8 cellular contexts compared by ENCODE assay signal in the genomic region with DNA sequence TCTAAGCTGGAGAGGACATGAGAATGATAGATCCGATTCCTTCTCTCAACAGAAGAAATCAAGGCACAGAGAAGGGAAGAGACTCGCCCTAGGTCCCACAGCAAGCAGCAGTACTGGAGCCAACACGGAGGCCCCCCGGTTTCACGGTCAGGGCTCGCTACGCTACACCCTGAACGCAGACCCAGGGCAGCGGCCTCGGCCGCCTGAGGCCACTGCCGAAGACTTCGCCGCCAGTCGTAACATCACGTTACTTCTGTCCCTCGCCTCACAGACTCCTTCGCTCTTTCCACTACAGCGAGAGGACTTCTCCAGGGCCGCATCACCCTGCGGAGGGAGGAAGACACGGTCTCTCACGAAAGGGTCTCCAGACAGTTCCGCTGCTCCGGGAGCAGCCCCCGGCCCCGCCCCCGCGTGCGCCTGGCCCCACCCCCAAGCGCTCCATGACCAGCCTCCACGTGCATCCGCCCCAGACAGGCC. TPM values are rescaled to one million over a fixed set of nuclear protein-coding genes. Genes with fewer than 3 reads are reported as not detected.
DNase-seq lines count a peak whose midpoint lies in the region; ATAC-seq and TF ChIP-seq lines count a peak whose summit lies in the region.

No MANE protein-coding gene starts in this region.

- no peak for TF ChIP-seq CTCF in WTC11 (IDR thresholded peaks at IDR 0.05)

- H3K36me3 Mint-ChIP-seq in WTC11: no peaks in the 10 kb centered on the region

- H3K4me3 Mint-ChIP-seq in WTC11: peak overlapping the region; percentile 87
- peak overlapping the region; percentile 98 for H3K4me3 Mint-ChIP-seq in stimulated activated naive CD8-positive, alpha-beta T cell treated with anti-CD3 and anti-CD28 coated beads, Interleukin-15, amount 100 ng/mL, for 72 hours

- POLR2A ChIA-PET in WTC11 (lab: Charles Lee): interaction anchor here (0.5 to 1.4 kb wide), 3 partner anchors 14 to 133 kb away, joined by 3 read pairs; a partner anchor contains a TSS

- CTCF ChIA-PET in WTC11 (lab: Charles Lee): interaction anchor here (0.7 to 1.5 kb wide), 3 partner anchors 22 to 412 kb away, joined by 3 to 8 read pairs (median 3); no protein-coding TSS in a partner anchor

- no peak overlapping the region for H3K27ac Mint-ChIP-seq in WTC11
- peak overlapping the region; percentile 98 to 99 for H3K27ac Mint-ChIP-seq in stimulated activated naive CD8-positive, alpha-beta T cell treated with anti-CD3 and anti-CD28 coated beads, Interleukin-15, amount 100 ng/mL, for 72 hours

- no peaks in the 10 kb centered on the region for H3K9me3 Mint-ChIP-seq in WTC11
- H3K9me3 Mint-ChIP-seq in stimulated activated naive CD8-positive, alpha-beta T cell treated with anti-CD3 and anti-CD28 coated beads, Interleukin-15, amount 100 ng/mL, for 72 hours: no peaks in the 10 kb centered on the region

- peaks cover 20% of the 10 kb centered on the region for H3K27me3 Mint-ChIP-seq in WTC11 (ENCODE audit: low read depth)
- peaks cover 26% of the 10 kb centered on the region for H3K27me3 Mint-ChIP-seq in stimulated activated naive CD8-positive, alpha-beta T cell treated with anti-CD3 and anti-CD28 coated beads, Interleukin-15, amount 100 ng/mL, for 72 hours

- peak overlapping the region; percentile 58 for H3K4me3 ChIP-seq in iPS-11a (ENCODE audit: low read depth, low read length)

- H3K4me1 Mint-ChIP-seq in WTC11: peaks cover 15% of the 10 kb centered on the region
- peaks cover 10% of the 10 kb centered on the region for H3K4me1 Mint-ChIP-seq in stimulated activated naive CD8-positive, alpha-beta T cell treated with anti-CD3 and anti-CD28 coated beads, Interleukin-15, amount 100 ng/mL, for 72 hours

- peak; percentile 8 for ATAC-seq in GM18858 (IDR thresholded peaks at IDR 0.05; ENCODE audit: unreplicated experiment)
- ATAC-seq in HG02884 (IDR thresholded peaks at IDR 0.05; ENCODE audit: unreplicated experiment): peak; percentile 7
- peak; percentile 19 for ATAC-seq in WTC11
- ATAC-seq in stimulated activated naive CD8-positive, alpha-beta T cell treated with anti-CD3 and anti-CD28 coated beads, Interleukin-15, amount 100 ng/mL, for 72 hours: peak; percentile 35

- DNase-seq in WTC11 (ENCODE audit: low spot score) (no peak), HK-2 (ENCODE audit: unreplicated experiment) (no peak), NCI-H2029 (lab: John Stamatoyannopoulos, UW) (no peak)
- DNase-seq in stimulated activated naive CD8-positive, alpha-beta T cell treated with anti-CD3 and anti-CD28 coated beads, Interleukin-15, amount 100 ng/mL, for 72 hours: no peak
- no peak for DNase-seq in stimulated activated CD4-positive, alpha-beta T cell treated with anti-CD3 and anti-CD28 coated beads, Interleukin-4, amount 100 ng/mL, for 1 hour

TF ChIP-seq in WTC11, 78 proteins besides CTCF, POLR2A, EP300 and RAD21 (continues in another document):
- TF ChIP-seq JAZF1 (CRISPR knock-in tag; IDR thresholded peaks at IDR 0.05): no peak
- TF ChIP-seq, protein P1, sequence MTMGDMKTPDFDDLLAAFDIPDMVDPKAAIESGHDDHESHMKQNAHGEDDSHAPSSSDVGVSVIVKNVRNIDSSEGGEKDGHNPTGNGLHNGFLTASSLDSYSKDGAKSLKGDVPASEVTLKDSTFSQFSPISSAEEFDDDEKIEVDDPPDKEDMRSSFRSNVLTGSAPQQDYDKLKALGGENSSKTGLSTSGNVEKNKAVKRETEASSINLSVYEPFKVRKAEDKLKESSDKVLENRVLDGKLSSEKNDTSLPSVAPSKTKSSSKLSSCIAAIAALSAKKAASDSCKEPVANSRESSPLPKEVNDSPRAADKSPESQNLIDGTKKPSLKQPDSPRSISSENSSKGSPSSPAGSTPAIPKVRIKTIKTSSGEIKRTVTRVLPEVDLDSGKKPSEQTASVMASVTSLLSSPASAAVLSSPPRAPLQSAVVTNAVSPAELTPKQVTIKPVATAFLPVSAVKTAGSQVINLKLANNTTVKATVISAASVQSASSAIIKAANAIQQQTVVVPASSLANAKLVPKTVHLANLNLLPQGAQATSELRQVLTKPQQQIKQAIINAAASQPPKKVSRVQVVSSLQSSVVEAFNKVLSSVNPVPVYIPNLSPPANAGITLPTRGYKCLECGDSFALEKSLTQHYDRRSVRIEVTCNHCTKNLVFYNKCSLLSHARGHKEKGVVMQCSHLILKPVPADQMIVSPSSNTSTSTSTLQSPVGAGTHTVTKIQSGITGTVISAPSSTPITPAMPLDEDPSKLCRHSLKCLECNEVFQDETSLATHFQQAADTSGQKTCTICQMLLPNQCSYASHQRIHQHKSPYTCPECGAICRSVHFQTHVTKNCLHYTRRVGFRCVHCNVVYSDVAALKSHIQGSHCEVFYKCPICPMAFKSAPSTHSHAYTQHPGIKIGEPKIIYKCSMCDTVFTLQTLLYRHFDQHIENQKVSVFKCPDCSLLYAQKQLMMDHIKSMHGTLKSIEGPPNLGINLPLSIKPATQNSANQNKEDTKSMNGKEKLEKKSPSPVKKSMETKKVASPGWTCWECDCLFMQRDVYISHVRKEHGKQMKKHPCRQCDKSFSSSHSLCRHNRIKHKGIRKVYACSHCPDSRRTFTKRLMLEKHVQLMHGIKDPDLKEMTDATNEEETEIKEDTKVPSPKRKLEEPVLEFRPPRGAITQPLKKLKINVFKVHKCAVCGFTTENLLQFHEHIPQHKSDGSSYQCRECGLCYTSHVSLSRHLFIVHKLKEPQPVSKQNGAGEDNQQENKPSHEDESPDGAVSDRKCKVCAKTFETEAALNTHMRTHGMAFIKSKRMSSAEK (CRISPR knock-in tag; IDR thresholded peaks at IDR 0.05; ENCODE audit: borderline replicate concordance): no peak
- no peak for TF ChIP-seq TEAD4 (CRISPR knock-in tag; IDR thresholded peaks at IDR 0.05)
- TF ChIP-seq, protein P2, sequence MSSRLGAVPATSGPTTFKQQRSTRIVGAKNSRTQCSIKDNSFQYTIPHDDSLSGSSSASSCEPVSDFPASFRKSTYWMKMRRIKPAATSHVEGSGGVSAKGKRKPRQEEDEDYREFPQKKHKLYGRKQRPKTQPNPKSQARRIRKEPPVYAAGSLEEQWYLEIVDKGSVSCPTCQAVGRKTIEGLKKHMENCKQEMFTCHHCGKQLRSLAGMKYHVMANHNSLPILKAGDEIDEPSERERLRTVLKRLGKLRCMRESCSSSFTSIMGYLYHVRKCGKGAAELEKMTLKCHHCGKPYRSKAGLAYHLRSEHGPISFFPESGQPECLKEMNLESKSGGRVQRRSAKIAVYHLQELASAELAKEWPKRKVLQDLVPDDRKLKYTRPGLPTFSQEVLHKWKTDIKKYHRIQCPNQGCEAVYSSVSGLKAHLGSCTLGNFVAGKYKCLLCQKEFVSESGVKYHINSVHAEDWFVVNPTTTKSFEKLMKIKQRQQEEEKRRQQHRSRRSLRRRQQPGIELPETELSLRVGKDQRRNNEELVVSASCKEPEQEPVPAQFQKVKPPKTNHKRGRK (CRISPR knock-in tag; IDR thresholded peaks at IDR 0.05; ENCODE audit: borderline replicate concordance): no peak
- no peak for TF ChIP-seq ESRRA (CRISPR knock-in tag; IDR thresholded peaks at IDR 0.05; ENCODE audit: borderline replicate concordance)
- TF ChIP-seq, protein P3, sequence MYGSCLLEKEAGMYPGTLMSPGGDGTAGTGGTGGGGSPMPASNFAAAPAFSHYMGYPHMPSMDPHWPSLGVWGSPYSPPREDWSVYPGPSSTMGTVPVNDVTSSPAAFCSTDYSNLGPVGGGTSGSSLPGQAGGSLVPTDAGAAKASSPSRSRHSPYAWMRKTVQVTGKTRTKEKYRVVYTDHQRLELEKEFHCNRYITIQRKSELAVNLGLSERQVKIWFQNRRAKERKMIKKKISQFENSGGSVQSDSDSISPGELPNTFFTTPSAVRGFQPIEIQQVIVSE (CRISPR knock-in tag; IDR thresholded peaks at IDR 0.05; ENCODE audit: borderline replicate concordance): no peak
- no peak for TF ChIP-seq PRRX2 (CRISPR knock-in tag; IDR thresholded peaks at IDR 0.05)
- TF ChIP-seq, protein P4, sequence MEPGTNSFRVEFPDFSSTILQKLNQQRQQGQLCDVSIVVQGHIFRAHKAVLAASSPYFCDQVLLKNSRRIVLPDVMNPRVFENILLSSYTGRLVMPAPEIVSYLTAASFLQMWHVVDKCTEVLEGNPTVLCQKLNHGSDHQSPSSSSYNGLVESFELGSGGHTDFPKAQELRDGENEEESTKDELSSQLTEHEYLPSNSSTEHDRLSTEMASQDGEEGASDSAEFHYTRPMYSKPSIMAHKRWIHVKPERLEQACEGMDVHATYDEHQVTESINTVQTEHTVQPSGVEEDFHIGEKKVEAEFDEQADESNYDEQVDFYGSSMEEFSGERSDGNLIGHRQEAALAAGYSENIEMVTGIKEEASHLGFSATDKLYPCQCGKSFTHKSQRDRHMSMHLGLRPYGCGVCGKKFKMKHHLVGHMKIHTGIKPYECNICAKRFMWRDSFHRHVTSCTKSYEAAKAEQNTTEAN (CRISPR knock-in tag; IDR thresholded peaks at IDR 0.05): no peak
- TF ChIP-seq, protein P5, sequence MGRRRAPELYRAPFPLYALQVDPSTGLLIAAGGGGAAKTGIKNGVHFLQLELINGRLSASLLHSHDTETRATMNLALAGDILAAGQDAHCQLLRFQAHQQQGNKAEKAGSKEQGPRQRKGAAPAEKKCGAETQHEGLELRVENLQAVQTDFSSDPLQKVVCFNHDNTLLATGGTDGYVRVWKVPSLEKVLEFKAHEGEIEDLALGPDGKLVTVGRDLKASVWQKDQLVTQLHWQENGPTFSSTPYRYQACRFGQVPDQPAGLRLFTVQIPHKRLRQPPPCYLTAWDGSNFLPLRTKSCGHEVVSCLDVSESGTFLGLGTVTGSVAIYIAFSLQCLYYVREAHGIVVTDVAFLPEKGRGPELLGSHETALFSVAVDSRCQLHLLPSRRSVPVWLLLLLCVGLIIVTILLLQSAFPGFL (CRISPR knock-in tag; IDR thresholded peaks at IDR 0.05; ENCODE audit: borderline replicate concordance): no peak
- no peak for TF ChIP-seq TCF7 (CRISPR knock-in tag; IDR thresholded peaks at IDR 0.05; ENCODE audit: low read depth)
- no peak for TF ChIP-seq TP53 (CRISPR knock-in tag; IDR thresholded peaks at IDR 0.05)

RNA-seq across cellular contexts. Expression of a gene that starts 0.4 kb away (rescaled TPM):
- 17.4 to 19.6 TPM (median 18.8 TPM) in 3 replicates for total RNA-seq in WTC11 (2021)

RNA-seq across cellular contexts. Expression of a gene that starts 32.0 kb away (rescaled TPM):
- total RNA-seq in WTC11 (2021): 0.31 to 0.53 TPM (median 0.32 TPM) in 3 replicates
